ENCODE assay signal across 17 cellular contexts in genomic region chr16:72189865-72190371, GRCh38. TPM values are rescaled to one million over a fixed set of nuclear protein-coding genes. Genes with fewer than 3 reads are reported as not detected.
A peak's percentile ranks its signal among the peaks of the same experiment; 100 is the strongest.
DNase-seq lines count a peak whose midpoint lies in the region; ATAC-seq, FAIRE-seq and TF ChIP-seq lines count a peak whose summit lies in the region.
"Had no signal": no experiment of that assay in that cellular context is flagged by ENCODE, and none has a peak within 500 bp of the region (broad histone marks: within the 10 kb centered on the region; RNA-seq: fewer than 3 reads in every experiment).

No MANE protein-coding gene starts in this region.

- H3K9me3 ChIP-seq in astrocyte (ENCODE audit: insufficient read depth, low read depth, low read length), result peaks cover 2% of the 10 kb centered on the region

- H3K4me3 Mint-ChIP-seq in HFFc6 (no peak overlapping the region), astrocyte (ENCODE audit: unreplicated experiment) (no peak overlapping the region)
- H3K4me3 Mint-ChIP-seq: activated CD4-positive, alpha-beta T cell treated with anti-CD3 and anti-CD28 coated beads, Interleukin-2, amount 10 ng/mL, durations not matched to agents 24 days and 14 days; nephron had no signal

- no peaks in the 10 kb centered on the region for H4K20me1 ChIP-seq in astrocyte (ENCODE audit: insufficient read depth, low read length)

- no peaks in the 10 kb centered on the region for H3K36me3 ChIP-seq in astrocyte (ENCODE audit: insufficient read depth, low read length)

- H3K9ac ChIP-seq in astrocyte (ENCODE audit: low read length), result no peak overlapping the region

- peak overlapping the region; percentile 19 for H3K27ac ChIP-seq in astrocyte (ENCODE audit: low read depth, low read length)
- H3K27ac ChIP-seq: HL-60, SK-N-MC had no signal

- H3K27me3 ChIP-seq in astrocyte (ENCODE audit: insufficient read depth, low read length), result no peaks in the 10 kb centered on the region

- no peaks in the 10 kb centered on the region for H3K79me2 ChIP-seq in astrocyte (ENCODE audit: insufficient read depth, low read length)

- no peak overlapping the region for H3K4me2 ChIP-seq in astrocyte (ENCODE audit: low read length)

- TF ChIP-seq CTCF in HFFc6 (IDR thresholded peaks at IDR 0.05) (no peak), astrocyte (IDR thresholded peaks at IDR 0.05; ENCODE audit: insufficient read depth, low read depth, low read length) (no peak), fibroblast of the aortic adventitia (IDR thresholded peaks at IDR 0.05; ENCODE audit: insufficient read depth, low read length) (no peak)

- no peak for ATAC-seq in GM21529 (IDR thresholded peaks at IDR 0.05; ENCODE audit: unreplicated experiment)

- H3K27me3 Mint-ChIP-seq in HFFc6 (ENCODE audit: insufficient read depth), result peaks cover 2% of the 10 kb centered on the region; the same call in 1 of the 2 replicates
- H3K27me3 Mint-ChIP-seq in astrocyte (ENCODE audit: low read depth, unreplicated experiment), result no peaks in the 10 kb centered on the region
- H3K27me3 Mint-ChIP-seq: activated CD4-positive, alpha-beta T cell treated with anti-CD3 and anti-CD28 coated beads, Interleukin-2, amount 10 ng/mL, durations not matched to agents 24 days and 14 days had no signal

- H3K9me3 Mint-ChIP-seq in HFFc6 (peaks cover 18% of the 10 kb centered on the region), astrocyte (ENCODE audit: unreplicated experiment) (peaks cover 10% of the 10 kb centered on the region)
- H3K9me3 Mint-ChIP-seq: activated CD4-positive, alpha-beta T cell treated with anti-CD3 and anti-CD28 coated beads, Interleukin-2, amount 10 ng/mL, durations not matched to agents 24 days and 14 days; nephron had no signal

- no peaks in the 10 kb centered on the region for H3K4me1 ChIP-seq in astrocyte (ENCODE audit: insufficient read depth, low read length)

- H3K36me3 Mint-ChIP-seq in HFFc6 (ENCODE audit: low read depth), result peaks cover 16% of the 10 kb centered on the region
- H3K36me3 Mint-ChIP-seq in astrocyte (ENCODE audit: low read depth, unreplicated experiment), result peaks cover 2% of the 10 kb centered on the region

- H3K4me3 ChIP-seq in astrocyte (ENCODE audit: insufficient read depth, low read depth, low read length) (no peak overlapping the region), fibroblast of the aortic adventitia (ENCODE audit: low read depth, low read length) (no peak overlapping the region)
- H3K4me3 ChIP-seq: SK-N-MC had no signal

- no peak overlapping the region for H2AFZ ChIP-seq in astrocyte (ENCODE audit: low read depth, low read length)

- DNase-seq in HFFc6, result peak; percentile 69
- DNase-seq in astrocyte (ENCODE audit: low read depth), result peak; percentile 70
- peak; percentile 65 for DNase-seq in fibroblast of the aortic adventitia (ENCODE audit: low read depth)
- DNase-seq in stromal cell of bone marrow (ENCODE audit: low read depth), result peak; percentile 52
- DNase-seq in SIG-M5 treated with dmso at 0.1 percent for 504 hours (lab: John Stamatoyannopoulos, UW; ENCODE audit: unreplicated experiment), result no peak
- no peak for DNase-seq in NCI-H2196 treated with DMSO at 0.1 percent for 48 hours (lab: John Stamatoyannopoulos, UW; ENCODE audit: unreplicated experiment)
- no peak for DNase-seq in NCI-H526 (lab: John Stamatoyannopoulos, UW)
- DNase-seq: activated CD4-positive, alpha-beta T cell treated with anti-CD3 and anti-CD28 coated beads, Interleukin-2, amount 10 ng/mL, durations not matched to agents 24 days and 14 days; activated naive CD4-positive, alpha-beta T cell; DMS79 treated with DMSO at 0.1 percent for 48 hours; NCI-H1092; NCI-H69 had no signal

- H3K4me1 Mint-ChIP-seq in HFFc6 (ENCODE audit: low read depth) (peaks cover 18% of the 10 kb centered on the region), astrocyte (ENCODE audit: low read depth, unreplicated experiment) (peaks cover 3% of the 10 kb centered on the region)
- H3K4me1 Mint-ChIP-seq: activated CD4-positive, alpha-beta T cell treated with anti-CD3 and anti-CD28 coated beads, Interleukin-2, amount 10 ng/mL, durations not matched to agents 24 days and 14 days; nephron had no signal

- peak overlapping the region; percentile 68 for H3K27ac Mint-ChIP-seq in HFFc6
- H3K27ac Mint-ChIP-seq in astrocyte (ENCODE audit: unreplicated experiment), result peak overlapping the region; percentile 68
- H3K27ac Mint-ChIP-seq: activated CD4-positive, alpha-beta T cell treated with anti-CD3 and anti-CD28 coated beads, Interleukin-2, amount 10 ng/mL, durations not matched to agents 24 days and 14 days; nephron had no signal

- no peak for FAIRE-seq in astrocyte (lab: Jason Lieb, UNC)
- FAIRE-seq: islet of Langerhans had no signal

RNA-seq across cellular contexts. Expression of gene PMFBP1, which starts 18.0 kb away (rescaled TPM):
- under 1 TPM in 2 of 6 experiments, not detected in 4; 0.07 to 0.31 TPM for total RNA-seq in HFFc6 (2021; fragmentation: NEBNext Ultra II Directional; extraction: Animal tissue kit (Norgen Biotek cat#: 25700))
- total RNA-seq in astrocyte, result 1.2 TPM in 2 replicates
- total RNA-seq in fibroblast of the aortic adventitia (ENCODE audit: low replicate concordance), result 0.09 and 0.33 TPM in 2 replicates

Comparison
In these comparisons a context has a peak if more than half of its experiments do, and no peak if none do; other contexts are left out.
1. DNase-seq: peak in HFFc6 (single experiment), astrocyte (single experiment), fibroblast of the aortic adventitia (single experiment) and stromal cell of bone marrow (single experiment); none in SIG-M5 treated with dmso at 0.1 percent for 504 hours (single experiment), NCI-H2196 treated with DMSO at 0.1 percent for 48 hours (single experiment) and NCI-H526 (0 of 2).